In genomic region chr11:46920709-46921108, GRCh38 we compare ENCODE assay signal across 11 cellular contexts. TPM values are rescaled to one million over a fixed set of nuclear protein-coding genes. Genes with fewer than 3 reads are reported as not detected.
DNase-seq lines count a peak whose midpoint lies in the region; ATAC-seq and TF ChIP-seq lines count a peak whose summit lies in the region.
"Had no signal": no experiment of that assay in that cellular context is flagged by ENCODE, and none has a peak within 500 bp of the region (broad histone marks: within the 10 kb centered on the region; RNA-seq: fewer than 3 reads in every experiment).

No MANE protein-coding gene starts in this region.

- no peak for ATAC-seq in HG03045 (IDR thresholded peaks at IDR 0.05; ENCODE audit: unreplicated experiment)
- no peak for ATAC-seq in HG02610 (IDR thresholded peaks at IDR 0.05; ENCODE audit: unreplicated experiment)
- ATAC-seq: left colon had no signal

- 17% methylated on average over 4 of the region's 4 CpGs for WGBS in SK-N-SH (ENCODE audit: low lambda C conversion rate)

- H3K4me2 ChIP-seq in SK-N-SH, result peak overlapping the region; percentile 52
- H3K4me2 ChIP-seq in osteoblast (ENCODE audit: insufficient read depth, low read length), result peak overlapping the region; percentile 31

- H3K9ac ChIP-seq in SK-N-SH, result peak overlapping the region; percentile 59; the same call in 1 of the 2 replicates

- no peak for TF ChIP-seq CTCF in AG10803 (conservative IDR thresholded peaks at IDR 0.05; ENCODE audit: low read length)
- no peak for TF ChIP-seq CTCF in SK-N-SH (IDR thresholded peaks at IDR 0.05)
- no peak for TF ChIP-seq CTCF in osteoblast (IDR thresholded peaks at IDR 0.05; ENCODE audit: extremely low read depth, low read depth, low read length)

- H3K9me3 ChIP-seq in SK-N-SH (no peaks in the 10 kb centered on the region), osteoblast (ENCODE audit: low read depth, low read length) (no peaks in the 10 kb centered on the region)

- H3K27ac ChIP-seq in SK-N-SH (ENCODE audit: low read depth in 2 of 2, low read length in 1 of 2) (peak overlapping the region; percentile 8 to 98; a peak in 3 of 4 replicates), osteoblast (ENCODE audit: low read depth, low read length) (peak overlapping the region; percentile 85)
- H3K27ac ChIP-seq: SK-N-MC had no signal

- H2AFZ ChIP-seq in SK-N-SH (ENCODE audit: low read depth) (peak overlapping the region; percentile 42), osteoblast (ENCODE audit: low read length) (peak overlapping the region; percentile 15)

- peaks cover 35% of the 10 kb centered on the region for H3F3A ChIP-seq in SK-N-SH (replicated peaks; ENCODE audit: insufficient read depth)

- H3K4me1 ChIP-seq in SK-N-SH (ENCODE audit: control insufficient read depth in 1 of 2, insufficient read depth in 2 of 2, low read depth in 1 of 2, low read length in 1 of 2) (peaks cover 16 to 22% of the 10 kb centered on the region in 2 experiments; a peak in 3 of 4 replicates), osteoblast (ENCODE audit: insufficient read depth, low read length) (peaks cover 33% of the 10 kb centered on the region)

- H3K9me2 ChIP-seq in SK-N-SH, result no peaks in the 10 kb centered on the region

- POLR2A ChIA-PET in SK-N-SH (lab: Yijun Ruan, JAX), result no interaction called here

- H3K27me3 ChIP-seq in SK-N-SH (ENCODE audit: insufficient read depth) (no peaks in the 10 kb centered on the region), osteoblast (ENCODE audit: insufficient read depth, low read length) (no peaks in the 10 kb centered on the region)

- no peak for TF ChIP-seq RAD21 in SK-N-SH (IDR thresholded peaks at IDR 0.05; ENCODE audit: low read length)

- H3K36me3 ChIP-seq in SK-N-SH (replicated peaks in 1 of 2; ENCODE audit: control insufficient read depth in 1 of 2, insufficient read depth in 2 of 2, low read length in 1 of 2), result no peaks in the 10 kb centered on the region
- no peaks in the 10 kb centered on the region for H3K36me3 ChIP-seq in osteoblast (ENCODE audit: insufficient read depth, low read length)

- H3K79me2 ChIP-seq in SK-N-SH (ENCODE audit: insufficient read depth) (peaks cover 12% of the 10 kb centered on the region), osteoblast (ENCODE audit: insufficient read depth, low read length) (no peaks in the 10 kb centered on the region)

- peak in 1 of 2 experiments; percentile 52; a peak in 1 of 4 replicates for TF ChIP-seq EP300 in SK-N-SH (IDR thresholded peaks at IDR 0.05; ENCODE audit: borderline replicate concordance in 1 of 2, low read depth in 1 of 2, low read length in 1 of 2)

- no peaks in the 10 kb centered on the region for H4K20me1 ChIP-seq in SK-N-SH (ENCODE audit: insufficient read depth)
- no peaks in the 10 kb centered on the region for H4K20me1 ChIP-seq in osteoblast (ENCODE audit: insufficient read depth, low read length)

- peak; percentile 98 for DNase-seq in AG10803 (ENCODE audit: low read depth)
- no peak for DNase-seq in SK-N-SH
- DNase-seq in fibroblast of the conjunctiva (ENCODE audit: low read depth), result peak; percentile 83
- peak; percentile 98 for DNase-seq in osteoblast (ENCODE audit: insufficient read length, low spot score, missing footprints)
- no peak for DNase-seq in GDM1 (lab: John Stamatoyannopoulos, UW)
- no peak for DNase-seq in activated CD4-positive, alpha-beta T cell treated with anti-CD3 and anti-CD28 coated beads, Interleukin-2, amount 50 U/mL, for 1 hour
- DNase-seq: activated naive CD4-positive, alpha-beta T cell treated with anti-CD3 and anti-CD28 coated beads, Interleukin-2, amount 50 U/mL, for 16 hours had no signal

- H3K4me3 ChIP-seq in AG10803 (ENCODE audit: low read length) (no peak overlapping the region), SK-N-SH (ENCODE audit: low read depth in 2 of 2, low read length in 1 of 2) (0 out of 4 replicates have a peak overlapping the region, but pooled peaks of 1 of the 2 experiments have one; percentile 9), osteoblast (ENCODE audit: insufficient read depth, low read length) (no peak overlapping the region)
- H3K4me3 ChIP-seq: SK-N-MC had no signal

- CTCF ChIA-PET in SK-N-SH (lab: Yijun Ruan, JAX), result interaction anchor here (0.9 to 10.0 kb wide), 10 partner anchors 16 to 234 kb away, joined by 3 to 170 read pairs (median 4); partner anchors contain the start of gene CSTPP1

TF ChIP-seq in SK-N-SH, 30 proteins besides CTCF, POLR2A, EP300 and RAD21 (continues in another document):
- TF ChIP-seq REST (IDR thresholded peaks at IDR 0.05; ENCODE audit: low read depth, low read length) (peak; percentile 66), NFIC (IDR thresholded peaks at IDR 0.05; ENCODE audit: borderline replicate concordance) (peak; percentile 94), FOSL2 (IDR thresholded peaks at IDR 0.05; ENCODE audit: borderline replicate concordance, low read depth) (peak; percentile 96), TCF12 (IDR thresholded peaks at IDR 0.05) (peak; percentile 74), MAX (IDR thresholded peaks at IDR 0.05; ENCODE audit: low read depth) (peak; percentile 51; the same call in 1 of the 2 replicates), ELF1 (IDR thresholded peaks at IDR 0.05) (no peak), JUND (IDR thresholded peaks at IDR 0.05) (peak; percentile 90), IRF3 (IDR thresholded peaks at IDR 0.05; ENCODE audit: low read depth, low read length) (no peak), POLR2AphosphoS5 (IDR thresholded peaks at IDR 0.05; ENCODE audit: low read depth, low read length) (peak; percentile 25; the same call in 1 of the 2 replicates), PBX3 (IDR thresholded peaks at IDR 0.05) (peak; percentile 62), MEF2A (IDR thresholded peaks at IDR 0.05; ENCODE audit: borderline replicate concordance, low read depth) (peak; percentile 14; the same call in 1 of the 2 replicates), RXRA (IDR thresholded peaks at IDR 0.05; ENCODE audit: borderline replicate concordance, low read depth) (peak; percentile 77; the same call in 1 of the 2 replicates)

RNA-seq across cellular contexts. Expression of gene LRP4, which starts 2.4 kb away (rescaled TPM):
- 6.7 and 10.9 TPM in 2 replicates for polyA plus RNA-seq in SK-N-SH (2012; rRNA removed)
- polyA plus RNA-seq in SK-N-SH (2012; cell fraction: cytosol; rRNA removed), result 7.5 and 9.4 TPM in 2 replicates
- 24.1 and 25.4 TPM in 2 replicates for polyA plus RNA-seq in SK-N-SH (2012; cell fraction: nucleus; rRNA removed)
- 1.5 and 2.2 TPM in 2 replicates for total RNA-seq in osteoblast

RNA-seq across cellular contexts. Expression of gene CSTPP1, which starts 15.9 kb away (rescaled TPM):
- 37.2 and 85.7 TPM in 2 replicates for polyA plus RNA-seq in SK-N-SH (2012; rRNA removed)
- polyA plus RNA-seq in SK-N-SH (2012; cell fraction: cytosol; rRNA removed), result 43.3 and 50.5 TPM in 2 replicates
- polyA plus RNA-seq in SK-N-SH (2012; cell fraction: nucleus; rRNA removed), result 64.0 and 84.5 TPM in 2 replicates
- 27.1 and 31.5 TPM in 2 replicates for total RNA-seq in osteoblast

Comparison
In these comparisons a context has a peak if more than half of its experiments do, and no peak if none do; other contexts are left out.
1. DNase-seq: peak in AG10803 (single experiment), fibroblast of the conjunctiva (single experiment) and osteoblast (single experiment); none in SK-N-SH (single experiment), GDM1 (single experiment) and activated CD4-positive, alpha-beta T cell treated with anti-CD3 and anti-CD28 coated beads, Interleukin-2, amount 50 U/mL, for 1 hour (single experiment).